In genomic region chr12:46536316-46536715, GRCh38 we compare ENCODE assay signal across 8 cellular contexts.
DNase-seq lines count a peak whose midpoint lies in the region; ATAC-seq and TF ChIP-seq lines count a peak whose summit lies in the region.
"Not testable (repeated sequence)": the region's sequence is repeated elsewhere in the genome, so short reads cannot be mapped to it uniquely, and the experiment has no call there.

No MANE protein-coding gene starts in this region.

- H3K36me3 Mint-ChIP-seq in GM23338 (ENCODE audit: low read depth), result peaks cover 14% of the 10 kb centered on the region

- not testable (repeated sequence) for H3K4me1 ChIP-seq in GM23338 (ENCODE audit: insufficient read depth)
- peaks cover 40% of the 10 kb centered on the region for H3K4me1 ChIP-seq in psoas muscle

- not testable (repeated sequence) for H3K27me3 Mint-ChIP-seq in GM23338 (ENCODE audit: insufficient read depth, low read depth, poor library complexity)

- H3K36me3 ChIP-seq in GM23338 (ENCODE audit: insufficient read depth); psoas muscle (ENCODE audit: insufficient read depth in 1 of 2, low read depth in 1 of 2): not testable (repeated sequence)

- not testable (repeated sequence) for H4K20me1 ChIP-seq in GM23338 (replicated peaks; ENCODE audit: insufficient read depth)

- H3K4me3 Mint-ChIP-seq in GM23338, result not testable (repeated sequence)

- DNase-seq in GF-D8 (lab: John Stamatoyannopoulos, UW), result peak; percentile 29
- DNase-seq in GM23338 (ENCODE audit: low spot score); Right ventricle myocardium inferior (ENCODE audit: missing footprints): not testable (repeated sequence)
- DNase-seq in KG1 (lab: John Stamatoyannopoulos, UW), result peak; percentile 11
- peak; percentile 1 for DNase-seq in SKM-1 (lab: John Stamatoyannopoulos, UW; ENCODE audit: unreplicated experiment)
- DNase-seq in psoas muscle, result peak in 1 of 2 donors; percentile 16

- TF ChIP-seq CTCF in GM23338 (conservative IDR thresholded peaks at IDR 0.05; ENCODE audit: low read depth in 2 of 2); psoas muscle (IDR thresholded peaks at IDR 0.05): not testable (repeated sequence)

- not testable (repeated sequence) for H3F3A ChIP-seq in GM23338 (replicated peaks; ENCODE audit: low read depth)

- not testable (repeated sequence) for H3K9me3 ChIP-seq in psoas muscle

- peak; percentile 90 for ATAC-seq in GM19328 (IDR thresholded peaks at IDR 0.05; ENCODE audit: unreplicated experiment)
- not testable (repeated sequence) for ATAC-seq in GM23338
- ATAC-seq in HG03045 (IDR thresholded peaks at IDR 0.05; ENCODE audit: unreplicated experiment), result peak; percentile 57
- peak; percentile 39 for ATAC-seq in Right ventricle myocardium inferior
- ATAC-seq in psoas muscle, result peak in 1 of 4 donors; percentile 14

- peaks cover 25% of the 10 kb centered on the region for H3K9me3 Mint-ChIP-seq in GM23338

- intact Hi-C loops in Right ventricle myocardium inferior (cut with DNase I), result not testable (repeated sequence)
- intact Hi-C loops in psoas muscle (cut with DNase I), result loop anchor here (5.0 kb wide), 2 partner anchors 64 to 121 kb away; no protein-coding TSS in a partner anchor

- not testable (repeated sequence) for H3K4me3 ChIP-seq in GM23338, psoas muscle

- H3K9me2 ChIP-seq in GM23338 (ENCODE audit: insufficient read depth), result not testable (repeated sequence)

- H3K4me1 Mint-ChIP-seq in GM23338, result not testable (repeated sequence)

- not testable (repeated sequence) for H2AFZ ChIP-seq in GM23338

- not testable (repeated sequence) for H3K27ac ChIP-seq in GM23338 (ENCODE audit: low read depth)
- peak overlapping the region; percentile 87 for H3K27ac ChIP-seq in psoas muscle

- H3K79me2 ChIP-seq in GM23338 (replicated peaks; ENCODE audit: insufficient read depth), result not testable (repeated sequence)

- not testable (repeated sequence) for H3K27me3 ChIP-seq in GM23338 (ENCODE audit: insufficient read depth); psoas muscle (ENCODE audit: insufficient read depth in 3 of 3, low read length in 2 of 3)

- 97 to 100% (median 98%) methylated on average over 3 of the region's 3 CpGs for whole genome bisulfite sequencing in psoas muscle, 3 donors

- H3K27ac Mint-ChIP-seq in GM23338, result 0 out of 2 replicates have a peak overlapping the region, but pooled peaks have one; percentile 27

- not testable (repeated sequence) for H3K4me2 ChIP-seq in GM23338
